Comparison of ENCODE assay signal across 15 cellular contexts in the genomic region with DNA sequence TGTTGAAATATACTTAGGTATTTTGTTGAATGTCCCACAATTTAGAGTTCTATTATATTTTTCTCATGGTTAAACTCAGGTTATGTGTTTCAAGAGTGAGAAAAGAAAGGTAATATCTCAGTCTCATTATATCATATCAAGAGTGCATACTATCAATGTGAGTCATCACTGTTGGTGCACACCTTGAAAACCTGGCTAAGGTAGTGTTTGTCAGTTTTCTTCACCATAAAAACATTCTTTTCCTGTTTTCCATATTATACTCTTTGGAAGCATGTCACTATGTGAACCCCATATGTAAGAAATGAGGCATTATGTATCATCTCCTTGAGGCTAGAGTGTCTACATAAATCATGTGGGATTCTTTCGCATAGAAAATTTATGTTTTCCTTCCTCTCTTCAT.
DNase-seq lines count a peak whose midpoint lies in the region; ATAC-seq and TF ChIP-seq lines count a peak whose summit lies in the region.
"Had no signal": no experiment of that assay in that cellular context is flagged by ENCODE, and none has a peak within 500 bp of the region (broad histone marks: within the 10 kb centered on the region; RNA-seq: fewer than 3 reads in every experiment).

No MANE protein-coding gene starts in this region.

- H3K4me1 ChIP-seq in RWPE2 (ENCODE audit: insufficient read depth, poor library complexity, severe bottlenecking): peaks cover 11% of the 10 kb centered on the region
- H3K4me1 ChIP-seq: A549, Caco-2 had no signal

- peak; percentile 97 for ATAC-seq in RWPE2 (ENCODE audit: low read depth)
- ATAC-seq: A549 had no signal

- in situ Hi-C loops in brain microvascular endothelial cell (cut with HindIII; ENCODE audit: low pct_ligation_motif_present, low sequenced_read_pairs): no loop called here

- H3K36me3 ChIP-seq in RWPE2 (ENCODE audit: low read depth) (no peaks in the 10 kb centered on the region), brain microvascular endothelial cell (replicated peaks) (no peaks in the 10 kb centered on the region)

- DNase-seq in DMS53 (lab: John Stamatoyannopoulos, UW): peak; percentile 6
- no peak for DNase-seq in DMS53 treated with DMSO at 0.1 percent for 48 hours (lab: John Stamatoyannopoulos, UW; ENCODE audit: unreplicated experiment)
- no peak for DNase-seq in RWPE2 (ENCODE audit: low spot score)
- DNase-seq in epithelial cell of prostate (ENCODE audit: low read depth, low spot score): peak; percentile 68
- no peak for DNase-seq in NCI-H82 (lab: John Stamatoyannopoulos, UW)
- DNase-seq in brain microvascular endothelial cell: no peak
- no peak for DNase-seq in NCI-H1417 treated with DMSO at 0.1 percent for 48 hours (lab: John Stamatoyannopoulos, UW)
- DNase-seq: AML-193; Caco-2; CD4-positive, alpha-beta T cell; DMS79 treated with DMSO at 0.1 percent for 48 hours; H9 had no signal

- peak overlapping the region; percentile 54 for H3K27ac ChIP-seq in RWPE2 (ENCODE audit: poor library complexity, severe bottlenecking)
- peak overlapping the region; percentile 72 for H3K27ac ChIP-seq in epithelial cell of prostate
- no peak overlapping the region for H3K27ac ChIP-seq in brain microvascular endothelial cell
- H3K27ac ChIP-seq: 22Rv1, A549, C4-2B had no signal

- H3K9me3 ChIP-seq in RWPE2 (ENCODE audit: severe bottlenecking): no peaks in the 10 kb centered on the region
- H3K9me3 ChIP-seq: A549, Caco-2 had no signal

- TF ChIP-seq CTCF in RWPE2 (IDR thresholded peaks at IDR 0.05; ENCODE audit: poor library complexity, severe bottlenecking) (no peak), brain microvascular endothelial cell (IDR thresholded peaks at IDR 0.05; ENCODE audit: low read depth, low read length, missing control alignments) (no peak)

- no peak overlapping the region for H3K4me3 ChIP-seq in RWPE2 (ENCODE audit: severe bottlenecking)
- H3K4me3 ChIP-seq in brain microvascular endothelial cell (ENCODE audit: low read depth, low read length): no peak overlapping the region
- H3K4me3 ChIP-seq: A549 had no signal

- no peaks in the 10 kb centered on the region for H3K27me3 ChIP-seq in RWPE2 (ENCODE audit: insufficient read depth, poor library complexity, severe bottlenecking)
- H3K27me3 ChIP-seq in brain microvascular endothelial cell (replicated peaks): no peaks in the 10 kb centered on the region

Comparison
In these comparisons a context has a peak if more than half of its experiments do, and no peak if none do; other contexts are left out.
1. DNase-seq: peak in DMS53 (single experiment) and epithelial cell of prostate (single experiment); none in DMS53 treated with DMSO at 0.1 percent for 48 hours (single experiment), RWPE2 (single experiment), NCI-H82 (single experiment), brain microvascular endothelial cell (single experiment) and NCI-H1417 treated with DMSO at 0.1 percent for 48 hours (single experiment).